20 cellular contexts compared by ENCODE assay signal in genomic region chr10:47121336-47121735, GRCh38.
DNase-seq lines count a peak whose midpoint lies in the region; ATAC-seq and TF ChIP-seq lines count a peak whose summit lies in the region.
"Had no signal": no experiment of that assay in that cellular context is flagged by ENCODE, and none has a peak within 500 bp of the region (broad histone marks: within the 10 kb centered on the region; RNA-seq: fewer than 3 reads in every experiment).

No MANE protein-coding gene starts in this region.

- no peak for ATAC-seq in esophagus mucosa

- H3K27ac ChIP-seq in right atrium auricular region, result no peak overlapping the region
- H3K27ac ChIP-seq in left ventricle myocardium inferior (replicated peaks), result no peak overlapping the region
- H3K27ac ChIP-seq in prostate gland, result no peak overlapping the region
- H3K27ac ChIP-seq: BLaER1, PC-9, SJCRH30 had no signal

- DNase-seq in right atrium auricular region (ENCODE audit: low spot score) (peak; percentile 38), left ventricle myocardium inferior (no peak), dedifferentiated amniotic fluid mesenchymal stem cell (ENCODE audit: extremely low spot score) (peak; percentile 40), islet precursor cell (peak; percentile 60), superior temporal gyrus (ENCODE audit: extremely low spot score) (no peak), GM13976 (ENCODE audit: low spot score) (no peak), prostate gland (ENCODE audit: low spot score) (no peak)
- DNase-seq: 8988T, DMS79 treated with DMSO at 0.1 percent for 48 hours, GF-D8, HCEC 1CT, KBM-7, NCI-H1436, NCI-H2029 treated with DMSO at 0.1 percent for 48 hours, NCI-H510A, NCI-H82, PC-9, SJCRH30 had no signal

- no peak for TF ChIP-seq POLR2A in prostate gland (IDR thresholded peaks at IDR 0.05)

- in situ Hi-C loops in GM13976 (cut with MboI; ENCODE audit: low sequenced_read_pairs, unreplicated experiment), result no loop called here

- H3K36me3 ChIP-seq in right atrium auricular region, result no peaks in the 10 kb centered on the region
- no peaks in the 10 kb centered on the region for H3K36me3 ChIP-seq in left ventricle myocardium inferior
- H3K36me3 ChIP-seq in prostate gland, result no peaks in the 10 kb centered on the region
- H3K36me3 ChIP-seq: BLaER1, SJCRH30 had no signal

- H3K4me1 ChIP-seq in right atrium auricular region (no peaks in the 10 kb centered on the region), left ventricle myocardium inferior (no peaks in the 10 kb centered on the region), prostate gland (replicated peaks) (no peaks in the 10 kb centered on the region)
- H3K4me1 ChIP-seq: BLaER1, SJCRH30 had no signal

- H3K9me3 ChIP-seq in right atrium auricular region (no peaks in the 10 kb centered on the region), left ventricle myocardium inferior (replicated peaks) (no peaks in the 10 kb centered on the region), prostate gland (no peaks in the 10 kb centered on the region)
- H3K9me3 ChIP-seq: BLaER1, SJCRH30 had no signal

- H3K4me3 ChIP-seq in right atrium auricular region (no peak overlapping the region), left ventricle myocardium inferior (no peak overlapping the region), prostate gland (no peak overlapping the region)
- H3K4me3 ChIP-seq: BLaER1, PC-9, SJCRH30 had no signal

- H3K27me3 ChIP-seq in right atrium auricular region, result no peaks in the 10 kb centered on the region
- peaks cover 32% of the 10 kb centered on the region for H3K27me3 ChIP-seq in left ventricle myocardium inferior (ENCODE audit: low read depth)
- no peaks in the 10 kb centered on the region for H3K27me3 ChIP-seq in prostate gland (replicated peaks; ENCODE audit: insufficient read depth)
- H3K27me3 ChIP-seq: BLaER1, SJCRH30 had no signal

- TF ChIP-seq CTCF in right atrium auricular region (IDR thresholded peaks at IDR 0.05), result no peak
- TF ChIP-seq CTCF in left ventricle myocardium inferior (IDR thresholded peaks at IDR 0.05; ENCODE audit: borderline replicate concordance), result no peak
- TF ChIP-seq CTCF in GM13976 (IDR thresholded peaks at IDR 0.05; ENCODE audit: borderline replicate concordance, control extremely low read depth, extremely low read depth, insufficient read depth, missing control alignments), result no peak
- no peak for TF ChIP-seq CTCF in prostate gland (IDR thresholded peaks at IDR 0.05)

- intact Hi-C loops in left ventricle myocardium inferior (cut with micrococcal nuclease) (no loop called here), prostate gland (cut with DNase I) (no loop called here)

- WGBS in prostate gland, result 76% methylated on average over 7 of the region's 7 CpGs

Comparison
In these comparisons a context has a peak if more than half of its experiments do, and no peak if none do; other contexts are left out.
1. DNase-seq: peak in right atrium auricular region (single experiment), dedifferentiated amniotic fluid mesenchymal stem cell (single experiment) and islet precursor cell (single experiment); none in left ventricle myocardium inferior (single experiment), superior temporal gyrus (single experiment), GM13976 (single experiment) and prostate gland (single experiment).